1 cellular context compared by ENCODE assay signal in genomic region chr4:100682477-100683218, GRCh38.
TF ChIP-seq lines count a peak whose summit lies in the region.

No MANE protein-coding gene starts in this region.

TF ChIP-seq in HepG2, 621 proteins besides CTCF, POLR2A, EP300 and RAD21 (continued from another document):
- no peak for TF ChIP-seq HDAC6 (IDR thresholded peaks at IDR 0.05; ENCODE audit: low read depth, low read length)
- no peak for TF ChIP-seq IKZF4 (CRISPR knock-in tag; IDR thresholded peaks at IDR 0.05; ENCODE audit: borderline replicate concordance, low read depth, not compliant biosample characterization)
- TF ChIP-seq TERF1 (CRISPR knock-in tag; IDR thresholded peaks at IDR 0.05): no peak
- TF ChIP-seq POGZ (CRISPR knock-in tag; IDR thresholded peaks at IDR 0.05): no peak
